In genomic region chr18:47283476-47283875, GRCh38 we compare ENCODE assay signal across 8 cellular contexts. TPM values are rescaled to one million over a fixed set of nuclear protein-coding genes. Genes with fewer than 3 reads are reported as not detected.
DNase-seq lines count a peak whose midpoint lies in the region; ATAC-seq and TF ChIP-seq lines count a peak whose summit lies in the region.

No MANE protein-coding gene starts in this region.

- ATAC-seq in heart right ventricle (no peak), left ventricle myocardium superior (no peak), upper lobe of left lung (ENCODE audit: low FRiP score in 2 of 2) (no peak)

- H3K4me1 Mint-ChIP-seq in type B pancreatic cell (ENCODE audit: unreplicated experiment), result no peaks in the 10 kb centered on the region

- intact Hi-C loops in heart right ventricle (cut with DNase I) (no loop called here), left ventricle myocardium superior (cut with micrococcal nuclease) (no loop called here), posterior vena cava (cut with DNase I) (no loop called here)

- H3K9me3 Mint-ChIP-seq in type B pancreatic cell, result no peaks in the 10 kb centered on the region

- H3K4me1 ChIP-seq in heart right ventricle, result no peaks in the 10 kb centered on the region
- no peaks in the 10 kb centered on the region for H3K4me1 ChIP-seq in upper lobe of left lung

- no peaks in the 10 kb centered on the region for H3K36me3 ChIP-seq in heart right ventricle
- no peaks in the 10 kb centered on the region for H3K36me3 ChIP-seq in upper lobe of left lung

- H3K27me3 Mint-ChIP-seq in type B pancreatic cell, result peaks cover 79% of the 10 kb centered on the region

- H3K4me3 ChIP-seq in heart right ventricle (no peak overlapping the region), choroid plexus epithelial cell (ENCODE audit: low read depth, low read length) (no peak overlapping the region), upper lobe of left lung (no peak overlapping the region)

- DNase-seq in heart right ventricle (no peak), left ventricle myocardium superior (no peak), NCI-H2171 treated with DMSO at 0.1 percent for 48 hours (lab: John Stamatoyannopoulos, UW) (peak; percentile 10), choroid plexus epithelial cell (ENCODE audit: low read depth) (peak; percentile 46), type B pancreatic cell (ENCODE audit: extremely low spot score, unreplicated experiment) (no peak), posterior vena cava (ENCODE audit: low spot score) (no peak), retina (no peak), upper lobe of left lung (no peak)

- TF ChIP-seq CTCF in heart right ventricle (IDR thresholded peaks at IDR 0.05) (peak in 7 of 9 donors; percentile 27 to 47 (median 33)), choroid plexus epithelial cell (conservative IDR thresholded peaks at IDR 0.05; ENCODE audit: low read depth, low read length) (peak; percentile 55), type B pancreatic cell (conservative IDR thresholded peaks at IDR 0.05) (peak; percentile 73), upper lobe of left lung (IDR thresholded peaks at IDR 0.05) (peak in 1 of 6 experiments; percentile 13)

- no peak for TF ChIP-seq POLR2A in upper lobe of left lung (IDR thresholded peaks at IDR 0.05)

- no peak for TF ChIP-seq EP300 in upper lobe of left lung (IDR thresholded peaks at IDR 0.05)

- H3K36me3 Mint-ChIP-seq in type B pancreatic cell, result no peaks in the 10 kb centered on the region

- no peak overlapping the region for H3K4me3 Mint-ChIP-seq in type B pancreatic cell

- H3K27ac ChIP-seq in heart right ventricle, result no peak overlapping the region
- no peak overlapping the region for H3K27ac ChIP-seq in upper lobe of left lung

- WGBS in heart right ventricle, 2 donors, result 35 to 43% methylated on average over 5 of the region's 5 CpGs
- WGBS in upper lobe of left lung, 2 donors, result 42 to 57% methylated on average over 5 of the region's 5 CpGs

- no peaks in the 10 kb centered on the region for H3K9me3 ChIP-seq in heart right ventricle
- H3K9me3 ChIP-seq in upper lobe of left lung, result no peaks in the 10 kb centered on the region

- H3K27ac Mint-ChIP-seq in type B pancreatic cell, result no peak overlapping the region

- H3K27me3 ChIP-seq in heart right ventricle (peaks cover 0 to 52% (median 36%) of the 10 kb centered on the region in 7 donors), upper lobe of left lung (no peaks in the 10 kb centered on the region)

RNA-seq across cellular contexts. Expression of gene SKOR2, which starts 32.0 kb away (rescaled TPM):
- not detected for total RNA-seq in heart right ventricle
- polyA plus RNA-seq in heart right ventricle, result not detected
- not detected for total RNA-seq in left ventricle myocardium superior
- 0.81 and 0.87 TPM in 2 replicates for total RNA-seq in type B pancreatic cell (ENCODE audit: low replicate concordance)
- total RNA-seq in posterior vena cava, result not detected
- total RNA-seq in upper lobe of left lung, result not detected

Comparison
In these comparisons a context has a peak if more than half of its experiments do, and no peak if none do; other contexts are left out.
1. DNase-seq: peak in NCI-H2171 treated with DMSO at 0.1 percent for 48 hours (single experiment) and choroid plexus epithelial cell (single experiment); none in heart right ventricle (0 of 2), left ventricle myocardium superior (single experiment), type B pancreatic cell (single experiment), posterior vena cava (single experiment), retina (single experiment) and upper lobe of left lung (0 of 2).